In genomic region chr3:105967117-105967516, GRCh38 we compare ENCODE assay signal across 11 cellular contexts.
DNase-seq lines count a peak whose midpoint lies in the region; TF ChIP-seq lines count a peak whose summit lies in the region.
"Had no signal": no experiment of that assay in that cellular context is flagged by ENCODE, and none has a peak within 500 bp of the region (broad histone marks: within the 10 kb centered on the region; RNA-seq: fewer than 3 reads in every experiment).

No MANE protein-coding gene starts in this region.

- H3K4me3 ChIP-seq in coronary artery, result peak overlapping the region; percentile 16
- no peak overlapping the region for H3K4me3 ChIP-seq in prostate gland
- H3K4me3 ChIP-seq: uterus had no signal

- peak; percentile 52 for DNase-seq in EL
- peak; percentile 77 for DNase-seq in NCI-H446 treated with DMSO at 0.1 percent for 48 hours (lab: John Stamatoyannopoulos, UW)
- no peak for DNase-seq in coronary artery (ENCODE audit: low spot score)
- peak; percentile 34 for DNase-seq in prostate gland (ENCODE audit: low spot score)
- DNase-seq in NCI-H526 (lab: John Stamatoyannopoulos, UW), result no peak
- DNase-seq in activated CD4-positive, alpha-beta T cell treated with anti-CD3 and anti-CD28 coated beads for 1 hour, result no peak
- DNase-seq in stimulated activated CD4-positive, alpha-beta T cell treated with anti-CD3 and anti-CD28 coated beads, Interleukin-12 subunit alpha, Interleukin-12 subunit beta, amount 100 ng/mL, for 4 hours, result no peak
- no peak for DNase-seq in GM10266 (ENCODE audit: extremely low spot score)
- DNase-seq: activated CD4-positive, CD25-positive, alpha-beta regulatory T cell; uterus had no signal

- no peaks in the 10 kb centered on the region for H3K36me3 ChIP-seq in prostate gland
- H3K36me3 ChIP-seq: uterus had no signal

- no peaks in the 10 kb centered on the region for H3K9me3 ChIP-seq in prostate gland
- H3K9me3 ChIP-seq: uterus had no signal

- intact Hi-C loops in prostate gland (cut with DNase I), result no loop called here

- TF ChIP-seq POLR2A in prostate gland (IDR thresholded peaks at IDR 0.05), result no peak

- WGBS in prostate gland, result 0% methylated on average over 1 of the region's 1 CpG

- H3K4me1 ChIP-seq in prostate gland (replicated peaks), result no peaks in the 10 kb centered on the region
- H3K4me1 ChIP-seq: parathyroid adenoma, uterus had no signal

- TF ChIP-seq CTCF in coronary artery (IDR thresholded peaks at IDR 0.05) (no peak), prostate gland (IDR thresholded peaks at IDR 0.05) (no peak), GM10266 (IDR thresholded peaks at IDR 0.05; ENCODE audit: control insufficient read depth, insufficient read depth, low read depth, missing control alignments) (no peak)

- no peak overlapping the region for H3K27ac ChIP-seq in coronary artery
- no peak overlapping the region for H3K27ac ChIP-seq in prostate gland
- H3K27ac ChIP-seq: parathyroid adenoma, uterus had no signal

- no peaks in the 10 kb centered on the region for H3K27me3 ChIP-seq in prostate gland (replicated peaks; ENCODE audit: insufficient read depth)
- H3K27me3 ChIP-seq: uterus had no signal

Comparison
In these comparisons a context has a peak if more than half of its experiments do, and no peak if none do; other contexts are left out.
1. DNase-seq: peak in EL (single experiment), NCI-H446 treated with DMSO at 0.1 percent for 48 hours (single experiment) and prostate gland (single experiment); none in coronary artery (single experiment), NCI-H526 (0 of 2), activated CD4-positive, alpha-beta T cell treated with anti-CD3 and anti-CD28 coated beads for 1 hour (single experiment), stimulated activated CD4-positive, alpha-beta T cell treated with anti-CD3 and anti-CD28 coated beads, Interleukin-12 subunit alpha, Interleukin-12 subunit beta, amount 100 ng/mL, for 4 hours (single experiment) and GM10266 (single experiment).